Comparison of ENCODE assay signal across 24 cellular contexts in genomic region chr5:172990776-172991175, GRCh38. TPM values are rescaled to one million over a fixed set of nuclear protein-coding genes. Genes with fewer than 3 reads are reported as not detected.
DNase-seq lines count a peak whose midpoint lies in the region; ATAC-seq, FAIRE-seq and TF ChIP-seq lines count a peak whose summit lies in the region.
"Had no signal": no experiment of that assay in that cellular context is flagged by ENCODE, and none has a peak within 500 bp of the region (broad histone marks: within the 10 kb centered on the region; RNA-seq: fewer than 3 reads in every experiment).

No MANE protein-coding gene starts in this region.

- no peaks in the 10 kb centered on the region for H3K9me3 Mint-ChIP-seq in memory B cell
- H3K9me3 Mint-ChIP-seq in progenitor cell of endocrine pancreas (ENCODE audit: low read depth): no peaks in the 10 kb centered on the region
- H3K9me3 Mint-ChIP-seq: CD4-positive, CD25-positive, alpha-beta regulatory T cell; CD8-positive, alpha-beta memory T cell; GM23338; H9; HFFc6 had no signal

- no peak overlapping the region for H3K27ac ChIP-seq in HepG2 (ENCODE audit: extremely low read length, insufficient read depth, low read length)
- no peak overlapping the region for H3K27ac ChIP-seq in right lobe of liver
- no peak overlapping the region for H3K27ac ChIP-seq in thyroid gland
- H3K27ac ChIP-seq: 22Rv1, BLaER1, C4-2B had no signal

- TF ChIP-seq CTCF in HepG2 (CRISPR knock-in tag; IDR thresholded peaks at IDR 0.05) (no peak), right lobe of liver (IDR thresholded peaks at IDR 0.05) (no peak), progenitor cell of endocrine pancreas (IDR thresholded peaks at IDR 0.05; ENCODE audit: unreplicated experiment) (no peak), thyroid gland (IDR thresholded peaks at IDR 0.05) (no peak)

- H3K4me3 Mint-ChIP-seq in memory B cell (no peak overlapping the region), progenitor cell of endocrine pancreas (ENCODE audit: low read depth) (no peak overlapping the region)
- H3K4me3 Mint-ChIP-seq: B cell; CD8-positive, alpha-beta memory T cell; GM23338; H9; HFFc6 had no signal

- in situ Hi-C loops in HepG2 (cut with HindIII; ENCODE audit: extremely low pct_ligation_motif_present, low pct_unique_long_range_greater_than_20kb): loop anchor here (25.0 kb wide), 2 partner anchors 297 to 572 kb away; no protein-coding TSS in a partner anchor

- H3K36me3 Mint-ChIP-seq in memory B cell: peaks cover 24% of the 10 kb centered on the region
- H3K36me3 Mint-ChIP-seq in progenitor cell of endocrine pancreas (ENCODE audit: insufficient read depth): peaks cover 22% of the 10 kb centered on the region

- peaks cover 2% of the 10 kb centered on the region for H4K20me1 ChIP-seq in HepG2 (ENCODE audit: insufficient read depth, low read length)

- no peak for TF ChIP-seq POLR2A in HepG2 (IDR thresholded peaks at IDR 0.05; ENCODE audit: insufficient read depth in 1 of 2, low read depth in 2 of 2, low read length in 2 of 2)
- no peak for TF ChIP-seq POLR2A in right lobe of liver (IDR thresholded peaks at IDR 0.05)
- TF ChIP-seq POLR2A in thyroid gland (IDR thresholded peaks at IDR 0.05): no peak

- H3K27ac Mint-ChIP-seq in memory B cell: peak overlapping the region; percentile 80
- peak overlapping the region; percentile 28 for H3K27ac Mint-ChIP-seq in progenitor cell of endocrine pancreas
- H3K27ac Mint-ChIP-seq: B cell, GM23338, H9, HFFc6 had no signal

- no peaks in the 10 kb centered on the region for H3K9me3 ChIP-seq in HepG2 (ENCODE audit: low read length)
- no peaks in the 10 kb centered on the region for H3K9me3 ChIP-seq in right lobe of liver
- H3K9me3 ChIP-seq in thyroid gland: no peaks in the 10 kb centered on the region
- H3K9me3 ChIP-seq: BLaER1 had no signal

- 97% methylated on average over 8 of the region's 8 CpGs for WGBS in HepG2 (ENCODE audit: low lambda C conversion rate)
- 92% methylated on average over 7 of the region's 8 CpGs for WGBS in right lobe of liver (ENCODE audit: insufficient coverage, low coverage, low lambda C conversion rate, missing lambda C conversion rate)
- 94 to 95% methylated on average over 8 of the region's 8 CpGs for WGBS in thyroid gland, 2 donors

- H3K27me3 Mint-ChIP-seq in memory B cell (no peaks in the 10 kb centered on the region), progenitor cell of endocrine pancreas (no peaks in the 10 kb centered on the region)
- H3K27me3 Mint-ChIP-seq: B cell; CD4-positive, CD25-positive, alpha-beta regulatory T cell; CD8-positive, alpha-beta memory T cell had no signal

- TF ChIP-seq EP300 in HepG2 (IDR thresholded peaks at IDR 0.05; ENCODE audit: low read depth in 2 of 2, low read length in 2 of 2) (no peak), HepG2 (CRISPR knock-in tag; IDR thresholded peaks at IDR 0.05; ENCODE audit: borderline replicate concordance) (no peak)

- peaks cover 5 to 33% of the 10 kb centered on the region in 2 experiments for H3K36me3 ChIP-seq in HepG2 (replicated peaks in 1 of 2; ENCODE audit: control insufficient read depth in 1 of 2, insufficient read depth in 2 of 2, low read length in 2 of 2)
- H3K36me3 ChIP-seq in right lobe of liver: peaks cover 0 to 17% (median 6%) of the 10 kb centered on the region in 4 donors
- peaks cover 7 to 9% of the 10 kb centered on the region in 2 donors for H3K36me3 ChIP-seq in thyroid gland

- H3K9ac ChIP-seq in HepG2 (ENCODE audit: insufficient read depth, low read depth, low read length): no peak overlapping the region
- H3K9ac ChIP-seq: BLaER1 had no signal

- H3K4me3 ChIP-seq in HepG2 (replicated peaks in 1 of 3; ENCODE audit: insufficient read depth in 1 of 3, low read depth in 2 of 3, low read length in 3 of 3) (no peak overlapping the region), right lobe of liver (no peak overlapping the region), thyroid gland (replicated peaks in 1 of 3) (no peak overlapping the region)
- H3K4me3 ChIP-seq: BLaER1, GM23338 had no signal

- TF ChIP-seq RAD21 in HepG2 (CRISPR knock-in tag; IDR thresholded peaks at IDR 0.05): no peak

- H3K79me2 ChIP-seq in HepG2 (ENCODE audit: insufficient read depth, low read length): peaks cover 27% of the 10 kb centered on the region

- POLR2A ChIA-PET in HepG2 (lab: Yijun Ruan, JAX): no interaction called here

- CTCF ChIA-PET in HepG2 (lab: Yijun Ruan, JAX; ENCODE audit: low intra/inter-chr PET ratio, low total read pairs): no interaction called here

- no peak overlapping the region for H3K4me2 ChIP-seq in HepG2 (ENCODE audit: low read depth, low read length)
- H3K4me2 ChIP-seq: BLaER1, GM23338 had no signal

- peak; percentile 15 for DNase-seq in DMS53 (lab: John Stamatoyannopoulos, UW)
- DNase-seq in DMS53 treated with DMSO at 0.1 percent for 48 hours (lab: John Stamatoyannopoulos, UW; ENCODE audit: unreplicated experiment): no peak
- no peak for DNase-seq in HepG2 (ENCODE audit: low spot score)
- DNase-seq in right lobe of liver: no peak
- DNase-seq in memory B cell (ENCODE audit: low spot score in 2 of 2): no peak
- no peak for DNase-seq in progenitor cell of endocrine pancreas (ENCODE audit: low spot score, unreplicated experiment)
- no peak for DNase-seq in thyroid gland
- DNase-seq in head of caudate nucleus: no peak
- DNase-seq: CD4-positive, CD25-positive, alpha-beta regulatory T cell; CD8-positive, alpha-beta memory T cell; DMS 273 treated with DMSO at 0.1 percent for 48 hours; DND-41; H9; HFFc6 had no signal

- peaks cover 26% of the 10 kb centered on the region for H3K4me1 Mint-ChIP-seq in memory B cell
- H3K4me1 Mint-ChIP-seq in progenitor cell of endocrine pancreas (ENCODE audit: low read depth): peaks cover 2% of the 10 kb centered on the region
- H3K4me1 Mint-ChIP-seq: GM23338, H9 had no signal

- no peak for FAIRE-seq in HepG2 (lab: Jason Lieb, UNC)
- FAIRE-seq: A204.1, D721Med, G401.6, GM12892 had no signal

- BruUV-seq in HepG2 (replicated peaks; lab: Mats Ljungman, UMichigan): no TSS peak

- H3K4me1 ChIP-seq in HepG2 (ENCODE audit: insufficient read depth, low read length): peaks cover 10% of the 10 kb centered on the region
- H3K4me1 ChIP-seq in right lobe of liver: peaks cover 0 to 10% (median 0%) of the 10 kb centered on the region in 4 donors
- peaks cover 2 to 9% of the 10 kb centered on the region in 2 donors for H3K4me1 ChIP-seq in thyroid gland

- H2AFZ ChIP-seq in HepG2 (ENCODE audit: low read length): no peak overlapping the region
- H2AFZ ChIP-seq: GM23338 had no signal

- intact Hi-C loops in HepG2 (cut with micrococcal nuclease; ENCODE audit: unreplicated experiment): no loop called here
- intact Hi-C loops in right lobe of liver (cut with DNase I): loop anchor here in 1 of 2 donors (10.0 kb wide), 1 partner anchor 54 kb away; no protein-coding TSS in a partner anchor
- intact Hi-C loops in thyroid gland (cut with DNase I): no loop called here
- intact Hi-C loops in head of caudate nucleus (cut with DNase I): no loop called here

- ATAC-seq in HepG2: no peak
- ATAC-seq in right lobe of liver: no peak
- no peak for ATAC-seq in memory B cell (ENCODE audit: low read depth)
- ATAC-seq: GM23338, HCT116 had no signal

- H3K27me3 ChIP-seq in HepG2 (ENCODE audit: control insufficient read depth in 1 of 2, insufficient read depth in 2 of 2, low read length in 2 of 2) (no peaks in the 10 kb centered on the region), right lobe of liver (no peaks in the 10 kb centered on the region), thyroid gland (no peaks in the 10 kb centered on the region)
- H3K27me3 ChIP-seq: BLaER1 had no signal

RNA-seq across cellular contexts. Expression of gene ATP6V0E1, which starts 7.2 kb away (rescaled TPM):
- total RNA-seq in HepG2 (2016; rRNA removed; fragmentation: Illumina TruSeq; extraction: Trizol) (121 and 143 TPM in 2 replicates), right lobe of liver (100 to 1,000 TPM in 5 of 6 experiments, 10 to 100 TPM in 1; 83.1 to 202 (median 116) TPM), progenitor cell of endocrine pancreas (137 and 142 TPM in 2 replicates), thyroid gland (100 to 1,000 TPM; 170 to 254 (median 198) TPM)
- 42.6 and 60.2 TPM in 2 replicates for total RNA-seq in HepG2 (2016; cell fraction: cytosol; rRNA removed; fragmentation: Illumina TruSeq; extraction: Trizol; ENCODE audit: low read depth)
- 133 and 156 TPM in 2 replicates for total RNA-seq in HepG2 (2016; cell fraction: insoluble cytoplasmic fraction; rRNA removed; fragmentation: Illumina TruSeq; extraction: Trizol)
- 107 and 116 TPM in 2 replicates for total RNA-seq in HepG2 (2016; cell fraction: membrane; rRNA removed; fragmentation: Illumina TruSeq; extraction: Trizol)
- total RNA-seq in HepG2 (2016; cell fraction: nucleus; rRNA removed; fragmentation: Illumina TruSeq; extraction: Trizol): 95.8 and 110 TPM in 2 replicates
- polyA plus RNA-seq in HepG2 (2011; rRNA removed): 215 TPM in 2 replicates
- polyA plus RNA-seq in HepG2 (2011; cell fraction: cytosol; rRNA removed): 78.6 and 139 TPM in 2 replicates
- polyA plus RNA-seq in HepG2 (2011; cell fraction: nucleus; rRNA removed): 23.8 and 34.6 TPM in 2 replicates
- polyA plus RNA-seq in HepG2 (2012): 174 and 183 TPM in 2 replicates
- 84.5 and 116 TPM in 2 replicates for polyA plus RNA-seq in HepG2 (2016; cell fraction: cytosol; fragmentation: Illumina TruSeq; extraction: Trizol; ENCODE audit: low read depth)
- 157 and 171 TPM in 2 replicates for polyA plus RNA-seq in HepG2 (2016; cell fraction: insoluble cytoplasmic fraction; fragmentation: Illumina TruSeq; extraction: Trizol; ENCODE audit: low read depth)
- polyA plus RNA-seq in HepG2 (2016; cell fraction: membrane; fragmentation: Illumina TruSeq; extraction: Trizol; ENCODE audit: low read depth): 138 and 160 TPM in 2 replicates
- polyA plus RNA-seq in HepG2 (2016; cell fraction: nucleus; fragmentation: Illumina TruSeq; extraction: Trizol; ENCODE audit: insufficient read depth, low read depth): 222 and 234 TPM in 2 replicates
- 128 and 158 TPM in 2 replicates for polyA minus RNA-seq in HepG2 (2011; rRNA and poly(A)+ RNA removed; ENCODE audit: low replicate concordance)
- polyA minus RNA-seq in HepG2 (2011; cell fraction: cytosol; rRNA and poly(A)+ RNA removed): 39.6 and 40.0 TPM in 2 replicates
- polyA minus RNA-seq in HepG2 (2011; cell fraction: nucleus; rRNA and poly(A)+ RNA removed): 19.4 and 38.8 TPM in 2 replicates

RNA-seq across cellular contexts. Expression of gene RPL26L1, which starts 31.6 kb away (rescaled TPM):
- total RNA-seq in HepG2 (2016; rRNA removed; fragmentation: Illumina TruSeq; extraction: Trizol) (83.6 and 107 TPM in 2 replicates), right lobe of liver (10 to 100 TPM; 14.2 to 33.4 (median 19.2) TPM), progenitor cell of endocrine pancreas (36.1 and 38.4 TPM in 2 replicates), thyroid gland (10 to 100 TPM; 27.2 to 46.7 (median 42.9) TPM)
- total RNA-seq in HepG2 (2016; cell fraction: cytosol; rRNA removed; fragmentation: Illumina TruSeq; extraction: Trizol; ENCODE audit: low read depth): 33.3 and 37.4 TPM in 2 replicates
- 76.9 and 117 TPM in 2 replicates for total RNA-seq in HepG2 (2016; cell fraction: insoluble cytoplasmic fraction; rRNA removed; fragmentation: Illumina TruSeq; extraction: Trizol)
- total RNA-seq in HepG2 (2016; cell fraction: membrane; rRNA removed; fragmentation: Illumina TruSeq; extraction: Trizol): 30.1 and 30.8 TPM in 2 replicates
- total RNA-seq in HepG2 (2016; cell fraction: nucleus; rRNA removed; fragmentation: Illumina TruSeq; extraction: Trizol): 29.9 and 31.6 TPM in 2 replicates
- 60.0 and 61.2 TPM in 2 replicates for polyA plus RNA-seq in HepG2 (2011; rRNA removed)
- polyA plus RNA-seq in HepG2 (2011; cell fraction: cytosol; rRNA removed): 63.1 and 67.2 TPM in 2 replicates
- 19.5 and 21.3 TPM in 2 replicates for polyA plus RNA-seq in HepG2 (2011; cell fraction: nucleus; rRNA removed)
- polyA plus RNA-seq in HepG2 (2012): 45.5 and 54.3 TPM in 2 replicates
- polyA plus RNA-seq in HepG2 (2016; cell fraction: cytosol; fragmentation: Illumina TruSeq; extraction: Trizol; ENCODE audit: low read depth): 32.2 and 38.5 TPM in 2 replicates
- 125 and 151 TPM in 2 replicates for polyA plus RNA-seq in HepG2 (2016; cell fraction: insoluble cytoplasmic fraction; fragmentation: Illumina TruSeq; extraction: Trizol; ENCODE audit: low read depth)
- polyA plus RNA-seq in HepG2 (2016; cell fraction: membrane; fragmentation: Illumina TruSeq; extraction: Trizol; ENCODE audit: low read depth): 30.7 and 36.9 TPM in 2 replicates
- 58.3 and 63.6 TPM in 2 replicates for polyA plus RNA-seq in HepG2 (2016; cell fraction: nucleus; fragmentation: Illumina TruSeq; extraction: Trizol; ENCODE audit: insufficient read depth, low read depth)
- 31.1 and 88.5 TPM in 2 replicates for polyA minus RNA-seq in HepG2 (2011; rRNA and poly(A)+ RNA removed; ENCODE audit: low replicate concordance)
- 12.4 and 13.4 TPM in 2 replicates for polyA minus RNA-seq in HepG2 (2011; cell fraction: cytosol; rRNA and poly(A)+ RNA removed)
- polyA minus RNA-seq in HepG2 (2011; cell fraction: nucleus; rRNA and poly(A)+ RNA removed): 6.7 and 7.5 TPM in 2 replicates
